Comparison of ENCODE assay signal across 8 cellular contexts in the genomic region with DNA sequence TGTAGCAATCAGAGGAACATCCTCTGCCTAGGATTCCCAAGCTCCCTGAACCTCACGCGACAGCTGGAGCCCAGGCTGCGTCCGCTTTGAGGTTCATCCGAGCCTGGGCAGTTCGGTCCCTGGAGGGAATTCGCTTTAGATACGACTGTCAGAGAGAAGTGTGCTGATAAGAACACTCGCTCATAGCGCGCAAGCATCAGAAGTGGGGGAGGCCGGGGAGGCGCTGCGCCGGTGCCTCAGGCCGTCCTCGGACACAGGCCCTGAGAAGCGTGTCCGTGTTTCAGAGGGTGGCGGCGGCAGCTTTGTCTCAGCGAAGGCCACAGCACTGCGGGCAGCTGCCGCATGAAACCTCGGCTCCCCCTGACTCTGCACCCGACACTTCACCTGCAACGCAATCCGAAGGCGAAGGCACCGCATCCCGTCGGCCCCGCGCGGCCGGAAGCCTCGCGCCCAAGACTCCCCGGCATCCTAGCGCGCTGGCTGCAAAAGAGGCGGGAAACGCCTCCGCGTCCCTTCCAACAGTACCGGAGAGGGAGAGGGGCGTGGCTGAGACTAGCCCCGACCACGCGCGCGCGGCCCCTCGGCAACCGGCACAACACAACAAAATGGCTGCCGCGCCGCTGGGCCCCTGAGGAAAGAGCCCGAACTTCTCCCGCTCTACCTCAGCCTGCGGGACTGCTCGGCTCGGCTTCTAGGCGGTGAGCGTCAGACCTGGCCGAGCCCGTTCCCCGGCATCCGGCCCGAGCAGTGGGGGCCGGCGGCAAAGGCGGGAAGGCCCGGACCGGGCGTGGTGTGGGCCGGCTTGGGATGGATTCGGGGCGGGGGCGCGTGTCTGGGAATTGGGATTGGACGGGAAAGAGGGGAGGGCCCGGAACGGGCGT. TPM values are rescaled to one million over a fixed set of nuclear protein-coding genes. Genes with fewer than 3 reads are reported as not detected.
DNase-seq lines count a peak whose midpoint lies in the region; ATAC-seq and TF ChIP-seq lines count a peak whose summit lies in the region.

A gene with protein sequence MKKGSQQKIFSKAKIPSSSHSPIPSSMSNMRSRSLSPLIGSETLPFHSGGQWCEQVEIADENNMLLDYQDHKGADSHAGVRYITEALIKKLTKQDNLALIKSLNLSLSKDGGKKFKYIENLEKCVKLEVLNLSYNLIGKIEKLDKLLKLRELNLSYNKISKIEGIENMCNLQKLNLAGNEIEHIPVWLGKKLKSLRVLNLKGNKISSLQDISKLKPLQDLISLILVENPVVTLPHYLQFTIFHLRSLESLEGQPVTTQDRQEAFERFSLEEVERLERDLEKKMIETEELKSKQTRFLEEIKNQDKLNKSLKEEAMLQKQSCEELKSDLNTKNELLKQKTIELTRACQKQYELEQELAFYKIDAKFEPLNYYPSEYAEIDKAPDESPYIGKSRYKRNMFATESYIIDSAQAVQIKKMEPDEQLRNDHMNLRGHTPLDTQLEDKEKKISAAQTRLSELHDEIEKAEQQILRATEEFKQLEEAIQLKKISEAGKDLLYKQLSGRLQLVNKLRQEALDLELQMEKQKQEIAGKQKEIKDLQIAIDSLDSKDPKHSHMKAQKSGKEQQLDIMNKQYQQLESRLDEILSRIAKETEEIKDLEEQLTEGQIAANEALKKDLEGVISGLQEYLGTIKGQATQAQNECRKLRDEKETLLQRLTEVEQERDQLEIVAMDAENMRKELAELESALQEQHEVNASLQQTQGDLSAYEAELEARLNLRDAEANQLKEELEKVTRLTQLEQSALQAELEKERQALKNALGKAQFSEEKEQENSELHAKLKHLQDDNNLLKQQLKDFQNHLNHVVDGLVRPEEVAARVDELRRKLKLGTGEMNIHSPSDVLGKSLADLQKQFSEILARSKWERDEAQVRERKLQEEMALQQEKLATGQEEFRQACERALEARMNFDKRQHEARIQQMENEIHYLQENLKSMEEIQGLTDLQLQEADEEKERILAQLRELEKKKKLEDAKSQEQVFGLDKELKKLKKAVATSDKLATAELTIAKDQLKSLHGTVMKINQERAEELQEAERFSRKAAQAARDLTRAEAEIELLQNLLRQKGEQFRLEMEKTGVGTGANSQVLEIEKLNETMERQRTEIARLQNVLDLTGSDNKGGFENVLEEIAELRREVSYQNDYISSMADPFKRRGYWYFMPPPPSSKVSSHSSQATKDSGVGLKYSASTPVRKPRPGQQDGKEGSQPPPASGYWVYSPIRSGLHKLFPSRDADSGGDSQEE (N-terminal part only) (plus strand): TSS at position 586 of the 881 bp plus-strand sequence. CDS start 13,372 bp downstream, outside the sequence.

- H3K36me3 Mint-ChIP-seq in CD8-positive, alpha-beta memory T cell, result peaks cover 0 to 14% (median 0%) of the 10 kb centered on the region in 3 donors
- peaks cover 9% of the 10 kb centered on the region for H3K36me3 Mint-ChIP-seq in activated CD8-positive, alpha-beta T cell treated with anti-CD3 and anti-CD28 coated beads, Interleukin-2, amount 10 ng/mL, durations not matched to agents 7 days and 5 days (ENCODE audit: low read depth)

- peak within 1 kb of the TSS; percentile 90 for H3K4me3 ChIP-seq in CD8-positive, alpha-beta memory T cell (ENCODE audit: low read length)
- peak within 1 kb of the TSS; percentile 79 to 85 for H3K4me3 ChIP-seq in duodenal mucosa (ENCODE audit: low read depth in 1 of 2, low read length in 2 of 2)
- peak within 1 kb of the TSS; percentile 74 for H3K4me3 ChIP-seq in lung

- no peaks in the 10 kb centered on the region for H3K27me3 ChIP-seq in CD8-positive, alpha-beta memory T cell (ENCODE audit: insufficient read depth, low read length, poor library complexity, severe bottlenecking)
- H3K27me3 ChIP-seq in duodenal mucosa (ENCODE audit: control insufficient read depth in 1 of 2, insufficient read depth in 2 of 2, low read length in 2 of 2), result no peaks in the 10 kb centered on the region
- H3K27me3 ChIP-seq in lung (ENCODE audit: control insufficient read depth, insufficient read depth), result no peaks in the 10 kb centered on the region

- peak within 1 kb of the TSS; percentile 58 to 67 for H3K9ac ChIP-seq in duodenal mucosa (ENCODE audit: low read depth in 1 of 2, low read length in 2 of 2)

- no peaks in the 10 kb centered on the region for H3K36me3 ChIP-seq in CD8-positive, alpha-beta memory T cell (ENCODE audit: insufficient read depth, low read length)
- no peaks in the 10 kb centered on the region for H3K36me3 ChIP-seq in duodenal mucosa (ENCODE audit: control insufficient read depth in 1 of 2, insufficient read depth in 2 of 2, low read length in 2 of 2)
- no peaks in the 10 kb centered on the region for H3K36me3 ChIP-seq in lung (ENCODE audit: control insufficient read depth in 2 of 2, insufficient read depth in 2 of 2, low read length in 2 of 2)

- ATAC-seq in activated CD8-positive, alpha-beta T cell treated with anti-CD3 and anti-CD28 coated beads, Interleukin-2, amount 10 ng/mL, durations not matched to agents 7 days and 5 days, result peak; percentile 87
- peak; percentile 94 for ATAC-seq in lung (ENCODE audit: insufficient read depth, low FRiP score)

- no peak for TF ChIP-seq CTCF in GM20000 (IDR thresholded peaks at IDR 0.05; ENCODE audit: extremely low read depth, missing control alignments)
- no peak for TF ChIP-seq CTCF in lung (IDR thresholded peaks at IDR 0.05; ENCODE audit: control extremely low read depth, extremely low read depth)

- 1% methylated on average over 83 to 85 of the region's 85 CpGs for WGBS in lung, 2 donors

- peak within 1 kb of the TSS; percentile 87 for H3K27ac ChIP-seq in CD8-positive, alpha-beta memory T cell (ENCODE audit: low read depth, low read length)
- H3K27ac ChIP-seq in duodenal mucosa (ENCODE audit: low read depth, low read length), result peak within 1 kb of the TSS; percentile 57
- H3K27ac ChIP-seq in lung (ENCODE audit: low read depth in 1 of 2, low read length in 1 of 2), result peak within 1 kb of the TSS; percentile 82 to 92

- peak within 1 kb of the TSS; percentile 68 to 100 (median 98) for H3K27ac Mint-ChIP-seq in CD8-positive, alpha-beta memory T cell
- peak within 1 kb of the TSS; percentile 98 for H3K27ac Mint-ChIP-seq in activated CD8-positive, alpha-beta T cell treated with anti-CD3 and anti-CD28 coated beads, Interleukin-2, amount 10 ng/mL, durations not matched to agents 7 days and 5 days

- DNase-seq in CD8-positive, alpha-beta memory T cell, result peak; percentile 81 to 88 (median 84)
- DNase-seq in GM20000 (ENCODE audit: low spot score) (peak; percentile 87), HT-29 (ENCODE audit: low spot score) (peak; percentile 78), NK-92 (lab: John Stamatoyannopoulos, UW; ENCODE audit: unreplicated experiment) (peak; percentile 27), lung (ENCODE audit: low spot score) (peak; percentile 92)
- DNase-seq in activated CD8-positive, alpha-beta T cell treated with anti-CD3 and anti-CD28 coated beads, Interleukin-2, amount 10 ng/mL, durations not matched to agents 7 days and 5 days, result peak; percentile 96
- peak; percentile 85 to 94 (median 87) for DNase-seq in stimulated activated CD4-positive, alpha-beta T cell treated with anti-CD3 and anti-CD28 coated beads, TNF-alpha, amount 100 ng/mL, for 24 hours (ENCODE audit: low read depth in 3 of 3)

- CTCF ChIA-PET in CD8-positive, alpha-beta memory T cell (lab: Charles Lee), result interaction anchor here (0.7 to 1.8 kb wide), 7 partner anchors 14 to 455 kb away, joined by 3 to 4 read pairs (median 3); no protein-coding TSS in a partner anchor
- CTCF ChIA-PET in activated CD8-positive, alpha-beta T cell treated with anti-CD3 and anti-CD28 coated beads, Interleukin-2, amount 10 ng/mL, durations not matched to agents 7 days and 5 days (lab: Charles Lee), result interaction anchor here (0.6 to 2.6 kb wide), 9 partner anchors 10 to 344 kb away, joined by 3 to 15 read pairs (median 4); a partner anchor contains a TSS

- H3K9me3 Mint-ChIP-seq in CD8-positive, alpha-beta memory T cell, result no peaks in the 10 kb centered on the region
- H3K9me3 Mint-ChIP-seq in activated CD8-positive, alpha-beta T cell treated with anti-CD3 and anti-CD28 coated beads, Interleukin-2, amount 10 ng/mL, durations not matched to agents 7 days and 5 days (ENCODE audit: insufficient read depth), result peaks cover 4% of the 10 kb centered on the region

- H3K9me3 ChIP-seq in CD8-positive, alpha-beta memory T cell (ENCODE audit: low read length), result no peaks in the 10 kb centered on the region
- H3K9me3 ChIP-seq in duodenal mucosa (ENCODE audit: control insufficient read depth in 1 of 2, low read length in 2 of 2) (no peaks in the 10 kb centered on the region), lung (ENCODE audit: control insufficient read depth in 2 of 2, insufficient read depth in 1 of 2, low read length in 1 of 2) (no peaks in the 10 kb centered on the region)

- peak within 1 kb of the TSS; percentile 91 to 100 (median 99) for H3K4me3 Mint-ChIP-seq in CD8-positive, alpha-beta memory T cell
- peak within 1 kb of the TSS; percentile 99 for H3K4me3 Mint-ChIP-seq in activated CD8-positive, alpha-beta T cell treated with anti-CD3 and anti-CD28 coated beads, Interleukin-2, amount 10 ng/mL, durations not matched to agents 7 days and 5 days

- peaks cover 31% of the 10 kb centered on the region for H3K4me1 ChIP-seq in CD8-positive, alpha-beta memory T cell (ENCODE audit: insufficient read depth, low read length)
- H3K4me1 ChIP-seq in duodenal mucosa (ENCODE audit: control insufficient read depth in 1 of 2, insufficient read depth in 2 of 2, low read length in 2 of 2), result peaks cover 8 to 21% of the 10 kb centered on the region in 2 donors
- H3K4me1 ChIP-seq in lung (ENCODE audit: control insufficient read depth in 2 of 2, insufficient read depth in 2 of 2, low read length in 2 of 2), result peaks cover 0 to 1% of the 10 kb centered on the region in 2 donors

- POLR2A ChIA-PET in CD8-positive, alpha-beta memory T cell (lab: Charles Lee), result interaction anchor here (0.6 kb wide), 1 partner anchor 47 kb away, joined by 3 read pairs; no protein-coding TSS in a partner anchor
- POLR2A ChIA-PET in activated CD8-positive, alpha-beta T cell treated with anti-CD3 and anti-CD28 coated beads, Interleukin-2, amount 10 ng/mL, durations not matched to agents 7 days and 5 days (lab: Charles Lee), result interaction anchor here (0.6 to 1.2 kb wide), 4 partner anchors 16 to 198 kb away, joined by 3 to 7 read pairs (median 3); a partner anchor contains a TSS

- H3K4me1 Mint-ChIP-seq in CD8-positive, alpha-beta memory T cell, result peaks cover 53 to 72% (median 65%) of the 10 kb centered on the region in 3 donors
- peaks cover 54% of the 10 kb centered on the region for H3K4me1 Mint-ChIP-seq in activated CD8-positive, alpha-beta T cell treated with anti-CD3 and anti-CD28 coated beads, Interleukin-2, amount 10 ng/mL, durations not matched to agents 7 days and 5 days (ENCODE audit: low read depth)

- H3K27me3 Mint-ChIP-seq in CD8-positive, alpha-beta memory T cell, result no peaks in the 10 kb centered on the region
- no peaks in the 10 kb centered on the region for H3K27me3 Mint-ChIP-seq in activated CD8-positive, alpha-beta T cell treated with anti-CD3 and anti-CD28 coated beads, Interleukin-2, amount 10 ng/mL, durations not matched to agents 7 days and 5 days (ENCODE audit: low read depth)

RNA-seq across cellular contexts. Expression of the gene that starts here (rescaled TPM):
- total RNA-seq in CD8-positive, alpha-beta memory T cell, result 10 to 100 TPM; 59.4 to 62.8 TPM
- polyA plus RNA-seq in CD8-positive, alpha-beta memory T cell, result 24.6 TPM
- total RNA-seq in HT-29 (2014; rRNA removed; shearing (Covaris generic)), result 4.7 and 7.4 TPM in 2 replicates
- total RNA-seq in activated CD8-positive, alpha-beta T cell treated with anti-CD3 and anti-CD28 coated beads, Interleukin-2, amount 10 ng/mL, durations not matched to agents 7 days and 5 days, result 10 to 100 TPM; 80.8 to 84.3 TPM
- total RNA-seq in lung, result 10 to 100 TPM; 25.7 to 42.9 TPM
- 10 to 100 TPM in 1 of 2 donors, 1 to 10 TPM in 1; 9.5 to 10.8 TPM for polyA plus RNA-seq in lung

Comparison
In these comparisons a context has a peak if more than half of its experiments do, and no peak if none do; other contexts are left out.
1. Peak in every context shown above with its lines: DNase-seq, ATAC-seq, H3K4me3 ChIP-seq and H3K27ac ChIP-seq.
2. DNase-seq: peak in every context shown above with its lines; median percentile 96 in activated CD8-positive, alpha-beta T cell treated with anti-CD3 and anti-CD28 coated beads, Interleukin-2, amount 10 ng/mL, durations not matched to agents 7 days and 5 days; 92 in lung; 87 in GM20000; 87 in stimulated activated CD4-positive, alpha-beta T cell treated with anti-CD3 and anti-CD28 coated beads, TNF-alpha, amount 100 ng/mL, for 24 hours; 84 in CD8-positive, alpha-beta memory T cell; 78 in HT-29; 27 in NK-92.